In genomic region chr5:132469380-132470372, GRCh38 we compare ENCODE assay signal across 9 cellular contexts. TPM values are rescaled to one million over a fixed set of nuclear protein-coding genes. Genes with fewer than 3 reads are reported as not detected.
A peak's percentile ranks its signal among the peaks of the same experiment; 100 is the strongest.
DNase-seq lines count a peak whose midpoint lies in the region; ATAC-seq and TF ChIP-seq lines count a peak whose summit lies in the region.
"Had no signal": no experiment of that assay in that cellular context is flagged by ENCODE, and none has a peak within 500 bp of the region (broad histone marks: within the 10 kb centered on the region; RNA-seq: fewer than 3 reads in every experiment).

No MANE protein-coding gene starts in this region.

- H3K79me2 ChIP-seq in trophoblast cell (ENCODE audit: control insufficient read depth, insufficient read depth, low read length, poor library complexity) (no peaks in the 10 kb centered on the region), Karpas-422 (ENCODE audit: low read length) (no peaks in the 10 kb centered on the region)

- H4K12ac ChIP-seq in trophoblast cell (ENCODE audit: low read depth, low read length): no peak overlapping the region

- peaks cover 20% of the 10 kb centered on the region for H3K4me1 ChIP-seq in IMR-90 (ENCODE audit: control insufficient read depth, insufficient read depth, low read length)
- peaks cover 27 to 29% of the 10 kb centered on the region in 2 experiments for H3K4me1 ChIP-seq in trophoblast cell (ENCODE audit: control insufficient read depth in 1 of 2, insufficient read depth in 2 of 2, low read length in 2 of 2)
- H3K4me1 ChIP-seq in Karpas-422 (ENCODE audit: low read length): peaks cover 12% of the 10 kb centered on the region

- H2BK20ac ChIP-seq in IMR-90 (ENCODE audit: low read depth, low read length): peak overlapping the region; percentile 75; the same call in 1 of the 2 replicates

- TF ChIP-seq POLR2A in IMR-90 (IDR thresholded peaks at IDR 0.05; ENCODE audit: low read depth, low read length): no peak

- 30% methylated on average over 2 of the region's 10 CpGs; no CpG with 5 or more reads in 1 of the 2 experiments for WGBS in IMR-90 (ENCODE audit: extremely low coverage in 2 of 2, insufficient read length in 1 of 2), 2 experiments
- WGBS in trophoblast cell (ENCODE audit: extremely low coverage, insufficient coverage, insufficient read length): no CpG with 5 or more reads among the region's 10 CpGs

- H3K27ac ChIP-seq in IMR-90 (ENCODE audit: insufficient read depth, low read length) (peak overlapping the region; percentile 2; the same call in 1 of the 2 replicates), brain microvascular endothelial cell (peak overlapping the region; percentile 33), trophoblast cell (ENCODE audit: low read depth, low read length) (no peak overlapping the region), Karpas-422 (ENCODE audit: low read length) (no peak overlapping the region)
- H3K27ac ChIP-seq: epithelial cell of prostate had no signal

- TF ChIP-seq CTCF in IMR-90 (conservative IDR thresholded peaks at IDR 0.05; ENCODE audit: low read depth, low read length): no peak
- TF ChIP-seq CTCF in brain microvascular endothelial cell (IDR thresholded peaks at IDR 0.05; ENCODE audit: low read depth, low read length, missing control alignments): peak; percentile 12

- dilution Hi-C loops in IMR-90 (cut with HindIII; ENCODE audit: low sequenced_read_pairs, unreplicated experiment): no loop called here

- H3K4me2 ChIP-seq in IMR-90 (ENCODE audit: low read depth, low read length): no peak overlapping the region
- no peak overlapping the region for H3K4me2 ChIP-seq in trophoblast cell (ENCODE audit: low read length)
- no peak overlapping the region for H3K4me2 ChIP-seq in Karpas-422 (ENCODE audit: low read depth, low read length, poor library complexity, severe bottlenecking)

- CTCF ChIA-PET in IMR-90 (lab: Yijun Ruan, JAX): interaction anchor here (1.0 to 2.0 kb wide), 7 partner anchors 11 to 81 kb away, joined by 3 to 5 read pairs (median 3); partner anchors contain the start of gene IRF1

- in situ Hi-C loops in IMR-90 (cut with MboI; ENCODE audit: low sequenced_read_pairs) (loop anchor here (5.0 kb wide), 1 partner anchor 47 kb away; no protein-coding TSS in a partner anchor), brain microvascular endothelial cell (cut with HindIII; ENCODE audit: low pct_ligation_motif_present, low sequenced_read_pairs) (no loop called here)

- H3K18ac ChIP-seq in IMR-90 (ENCODE audit: low read depth, low read length): peak overlapping the region; percentile 20; the same call in 1 of the 2 replicates
- H3K18ac ChIP-seq in trophoblast cell (ENCODE audit: low read length): no peak overlapping the region

- H4K5ac ChIP-seq in IMR-90 (ENCODE audit: low read depth, low read length): no peak overlapping the region

- TF ChIP-seq RAD21 in IMR-90 (IDR thresholded peaks at IDR 0.05; ENCODE audit: low read length): no peak

- POLR2A ChIA-PET in IMR-90 (lab: Charles Lee; ENCODE audit: unreplicated experiment): interaction anchor here (0.8 kb wide), 1 partner anchor 10 kb away, joined by 3 read pairs; no protein-coding TSS in a partner anchor

- H3K9me1 ChIP-seq in IMR-90 (ENCODE audit: insufficient read depth, low read length): peaks cover 39% of the 10 kb centered on the region

- no peak overlapping the region for H2BK5ac ChIP-seq in IMR-90 (ENCODE audit: low read depth, low read length, poor library complexity, severe bottlenecking)
- no peak overlapping the region for H2BK5ac ChIP-seq in trophoblast cell (ENCODE audit: low read depth, low read length, poor library complexity)

- H3K9ac ChIP-seq in IMR-90 (ENCODE audit: low read depth, low read length) (no peak overlapping the region), trophoblast cell (ENCODE audit: low read length) (no peak overlapping the region), Karpas-422 (ENCODE audit: low read length) (no peak overlapping the region)

- peak overlapping the region in 1 of 2 experiments; percentile 22; a peak in 1 of 4 replicates for H4K8ac ChIP-seq in IMR-90 (ENCODE audit: low read depth in 2 of 2, low read length in 2 of 2)
- H4K8ac ChIP-seq in trophoblast cell (ENCODE audit: low read depth, low read length): no peak overlapping the region

- H2AK5ac ChIP-seq in IMR-90 (ENCODE audit: low read depth, low read length) (peak overlapping the region; percentile 45; the same call in 1 of the 2 replicates), trophoblast cell (ENCODE audit: low read length) (no peak overlapping the region)

- H3K56ac ChIP-seq in IMR-90 (ENCODE audit: extremely low read depth, insufficient read depth, low read length): no peak overlapping the region

- H3K9me2 ChIP-seq in Karpas-422 (replicated peaks; ENCODE audit: insufficient read depth, low read length): no peaks in the 10 kb centered on the region

- H3K9me3 ChIP-seq in IMR-90 (ENCODE audit: control insufficient read depth, insufficient read depth, low read length): no peaks in the 10 kb centered on the region
- peaks cover 5% of the 10 kb centered on the region for H3K9me3 ChIP-seq in trophoblast cell (ENCODE audit: insufficient read depth, low read depth, low read length)
- H3K9me3 ChIP-seq in Karpas-422 (ENCODE audit: low read length): no peaks in the 10 kb centered on the region

- H3K79me1 ChIP-seq in IMR-90 (ENCODE audit: low read depth in 1 of 2, low read length in 2 of 2) (0 out of 4 replicates have a peak, but pooled peaks cover 0 to 6% of the 10 kb centered on the region in 2 experiments), trophoblast cell (ENCODE audit: low read length) (peaks cover 6% of the 10 kb centered on the region)

- H2BK120ac ChIP-seq in IMR-90 (ENCODE audit: low read depth, low read length) (peak overlapping the region; percentile 70), trophoblast cell (ENCODE audit: insufficient read depth, low read length, poor library complexity) (no peak overlapping the region)

- DNase-seq in Daoy (ENCODE audit: low read depth): peak; percentile 25
- DNase-seq in IMR-90: peak; percentile 35
- DNase-seq in brain microvascular endothelial cell: no peak
- DNase-seq in trophoblast cell: peak; percentile 70 to 91
- no peak for DNase-seq in NCI-H748 treated with DMSO at 0.1 percent for 48 hours (lab: John Stamatoyannopoulos, UW)
- DNase-seq in Karpas-422: no peak
- DNase-seq: NCI-H2107 had no signal

- H3K14ac ChIP-seq in IMR-90 (replicated peaks; ENCODE audit: low read depth, low read length) (peak overlapping the region; percentile 62), trophoblast cell (ENCODE audit: low read length) (no peak overlapping the region)

- no peaks in the 10 kb centered on the region for H4K20me1 ChIP-seq in IMR-90 (ENCODE audit: insufficient read depth, low read length)
- no peaks in the 10 kb centered on the region for H4K20me1 ChIP-seq in Karpas-422 (ENCODE audit: insufficient read depth, low read depth, low read length)

- peak overlapping the region; percentile 23; the same call in 1 of the 3 replicates for H2BK15ac ChIP-seq in IMR-90 (ENCODE audit: low read depth, low read length)

- peak overlapping the region; percentile 34 for H2AK9ac ChIP-seq in IMR-90 (replicated peaks; ENCODE audit: low read depth, low read length, poor library complexity)

- no peak overlapping the region for H3K4me3 ChIP-seq in IMR-90 (ENCODE audit: insufficient read depth, low read depth, low read length)
- H3K4me3 ChIP-seq in brain microvascular endothelial cell (ENCODE audit: low read depth, low read length): no peak overlapping the region
- no peak overlapping the region for H3K4me3 ChIP-seq in trophoblast cell (ENCODE audit: low read depth, low read length)
- H3K4me3 ChIP-seq in Karpas-422 (ENCODE audit: low read length): no peak overlapping the region

- intact Hi-C loops in IMR-90 (cut with micrococcal nuclease): no loop called here

- no TSS peak for BruUV-seq in IMR-90 (replicated peaks; lab: Mats Ljungman, UMichigan)

- H3K23ac ChIP-seq in IMR-90 (ENCODE audit: low read depth, low read length) (peak overlapping the region; percentile 56; the same call in 1 of the 2 replicates), trophoblast cell (ENCODE audit: low read length) (no peak overlapping the region)

- H3K27me3 ChIP-seq in IMR-90 (ENCODE audit: control insufficient read depth, insufficient read depth, low read length) (no peaks in the 10 kb centered on the region), brain microvascular endothelial cell (replicated peaks) (no peaks in the 10 kb centered on the region), trophoblast cell (ENCODE audit: insufficient read depth, low read length) (no peaks in the 10 kb centered on the region), Karpas-422 (ENCODE audit: low read length) (no peaks in the 10 kb centered on the region)

- H3K4ac ChIP-seq in IMR-90 (ENCODE audit: low read depth, low read length): peak overlapping the region; percentile 60
- H3K4ac ChIP-seq in trophoblast cell (ENCODE audit: low read depth, low read length): no peak overlapping the region

- peak; percentile 79 for ATAC-seq in IMR-90 (ENCODE audit: low read depth)
- no peak for ATAC-seq in GM21576 (IDR thresholded peaks at IDR 0.05; ENCODE audit: unreplicated experiment)

- H4K91ac ChIP-seq in IMR-90 (ENCODE audit: insufficient read depth, low read depth, low read length) (peak overlapping the region; percentile 42; the same call in 1 of the 2 replicates), trophoblast cell (ENCODE audit: low read depth, low read length) (no peak overlapping the region)

- H2AFZ ChIP-seq in IMR-90 (replicated peaks; ENCODE audit: low read length, poor library complexity) (no peak overlapping the region), trophoblast cell (ENCODE audit: insufficient read depth, low read length, poor library complexity) (no peak overlapping the region), Karpas-422 (ENCODE audit: low read length) (no peak overlapping the region)

- no peak overlapping the region for H2BK12ac ChIP-seq in trophoblast cell (ENCODE audit: low read length)

- no peaks in the 10 kb centered on the region for H3K36me3 ChIP-seq in IMR-90 (ENCODE audit: control insufficient read depth, insufficient read depth, low read length)
- H3K36me3 ChIP-seq in brain microvascular endothelial cell (replicated peaks): no peaks in the 10 kb centered on the region
- no peaks in the 10 kb centered on the region for H3K36me3 ChIP-seq in trophoblast cell (ENCODE audit: control insufficient read depth in 1 of 2, insufficient read depth in 2 of 2, low read length in 2 of 2)
- H3K36me3 ChIP-seq in Karpas-422 (ENCODE audit: insufficient read depth, low read length): no peaks in the 10 kb centered on the region

TF ChIP-seq in IMR-90, 13 proteins besides CTCF, POLR2A, EP300 and RAD21:
- TF ChIP-seq CEBPB (IDR thresholded peaks at IDR 0.05; ENCODE audit: low read depth, low read length) (peak; percentile 39; the same call in 1 of the 2 replicates), RFX5 (IDR thresholded peaks at IDR 0.05; ENCODE audit: low read depth, low read length) (no peak)

RNA-seq across cellular contexts. Expression of gene IRF1, which starts 20.9 kb away (rescaled TPM):
- 18.2 and 20.1 TPM in 2 replicates for total RNA-seq in Daoy (2014; rRNA removed; shearing (Covaris generic))
- 6.9 and 11.1 TPM in 2 replicates for total RNA-seq in IMR-90 (2012; rRNA removed)
- polyA plus RNA-seq in IMR-90 (2012; rRNA removed): 16.5 and 18.9 TPM in 2 replicates
- polyA plus RNA-seq in IMR-90 (2012; cell fraction: cytosol; rRNA removed): 13.2 and 15.9 TPM in 2 replicates
- 25.7 and 30.6 TPM in 2 replicates for polyA plus RNA-seq in IMR-90 (2012; cell fraction: nucleus; rRNA removed; ENCODE audit: low replicate concordance)
- 2.7 and 3.3 TPM in 2 replicates for polyA plus RNA-seq in trophoblast cell (2013)
- total RNA-seq in Karpas-422 (2014; rRNA removed; shearing (Covaris generic); ENCODE audit: low replicate concordance): 4.8 and 7.3 TPM in 2 replicates

Comparison
In these comparisons a context has a peak if more than half of its experiments do, and no peak if none do; other contexts are left out.
1. DNase-seq: peak in Daoy (single experiment), IMR-90 (single experiment) and trophoblast cell (2 of 2); none in brain microvascular endothelial cell (single experiment), NCI-H748 treated with DMSO at 0.1 percent for 48 hours (single experiment) and Karpas-422 (single experiment).
2. H3K27ac ChIP-seq: peak in IMR-90 (single experiment) and brain microvascular endothelial cell (single experiment); none in trophoblast cell (single experiment) and Karpas-422 (single experiment).